ENCODE assay signal across 8 cellular contexts in the genomic region with DNA sequence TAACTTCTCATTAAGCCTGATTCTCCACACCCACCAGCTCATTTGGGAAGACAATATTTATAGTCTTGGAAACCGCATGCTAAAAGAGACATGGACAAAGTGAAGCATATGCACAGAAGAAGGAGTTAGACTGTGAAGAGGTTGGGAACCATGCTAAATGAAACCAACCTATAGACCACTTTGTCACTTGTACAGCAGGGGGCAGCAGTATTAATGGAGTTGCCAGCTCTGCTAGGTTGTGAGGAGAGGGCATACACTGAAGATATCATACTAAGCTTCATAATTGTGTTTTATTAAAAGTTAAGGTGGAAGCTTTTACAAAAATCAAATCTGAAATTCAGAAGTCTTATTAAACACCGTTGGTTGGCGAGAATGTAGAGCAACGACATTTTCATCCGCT. TPM values are rescaled to one million over a fixed set of nuclear protein-coding genes. Genes with fewer than 3 reads are reported as not detected.
DNase-seq lines count a peak whose midpoint lies in the region; ATAC-seq and TF ChIP-seq lines count a peak whose summit lies in the region.

No MANE protein-coding gene starts in this region.

- POLR2A ChIA-PET in PC-9 (lab: Charles Lee; ENCODE audit: unreplicated experiment): no interaction called here

- H3K36me3 ChIP-seq in right atrium auricular region (no peaks in the 10 kb centered on the region), PC-9 (ENCODE audit: low read depth) (no peaks in the 10 kb centered on the region)

- no peaks in the 10 kb centered on the region for H4K20me1 ChIP-seq in PC-9 (ENCODE audit: insufficient read depth)

- H3K79me2 ChIP-seq in PC-9 (ENCODE audit: low read depth): no peaks in the 10 kb centered on the region

- peak; percentile 59 for ATAC-seq in Right ventricle myocardium superior (ENCODE audit: poor library complexity)
- ATAC-seq in HG03103 (IDR thresholded peaks at IDR 0.05; ENCODE audit: low read depth, unreplicated experiment): peak; percentile 77

- H2AFZ ChIP-seq in PC-9: no peak overlapping the region

- no TSS peak for BruUV-seq in PC-9 (replicated peaks; lab: Mats Ljungman, UMichigan)

- H3K9me3 ChIP-seq in right atrium auricular region (peaks cover 0 to 12% of the 10 kb centered on the region in 2 donors), PC-9 (ENCODE audit: insufficient read depth, low read depth) (no peaks in the 10 kb centered on the region)

- no peak overlapping the region for H3K4me2 ChIP-seq in PC-9

- intact Hi-C loops in Right ventricle myocardium superior (cut with DNase I): no loop called here
- intact Hi-C loops in PC-9 (cut with micrococcal nuclease; ENCODE audit: unreplicated experiment): loop anchor here (1.0 to 2.0 kb wide), 2 partner anchors 266 to 269 kb away; no protein-coding TSS in a partner anchor

- H3F3A ChIP-seq in PC-9 (ENCODE audit: insufficient read depth, low read depth): no peaks in the 10 kb centered on the region

- no peaks in the 10 kb centered on the region for H3K4me1 ChIP-seq in right atrium auricular region
- no peaks in the 10 kb centered on the region for H3K4me1 ChIP-seq in PC-9 (replicated peaks; ENCODE audit: insufficient read depth)

- DNase-seq in Right ventricle myocardium superior (no peak), right atrium auricular region (ENCODE audit: low spot score) (no peak), PC-9 (peak in 1 of 2 experiments; percentile 16), fibroblast of villous mesenchyme (ENCODE audit: low read depth) (peak; percentile 51), GM19238 (ENCODE audit: insufficient read length, low spot score) (no peak), T-helper 1 cell (no peak), occipital lobe (lab: John Stamatoyannopoulos, UW) (no peak)

- H3K27me3 ChIP-seq in right atrium auricular region (no peaks in the 10 kb centered on the region), PC-9 (ENCODE audit: insufficient read depth, low read depth) (no peaks in the 10 kb centered on the region)

- CTCF ChIA-PET in PC-9 (lab: Charles Lee): no interaction called here

- peak in 1 of 2 donors; percentile 45 for TF ChIP-seq CTCF in right atrium auricular region (IDR thresholded peaks at IDR 0.05)
- peak; percentile 64 for TF ChIP-seq CTCF in PC-9 (conservative IDR thresholded peaks at IDR 0.05)
- TF ChIP-seq CTCF in fibroblast of villous mesenchyme (IDR thresholded peaks at IDR 0.05; ENCODE audit: insufficient read depth, low read depth, low read length): peak; percentile 66

- H3K27ac ChIP-seq in right atrium auricular region: no peak overlapping the region
- H3K27ac ChIP-seq in PC-9: no peak overlapping the region

- H3K4me3 ChIP-seq in right atrium auricular region: no peak overlapping the region
- no peak overlapping the region for H3K4me3 ChIP-seq in PC-9
- H3K4me3 ChIP-seq in fibroblast of villous mesenchyme (ENCODE audit: low read depth, low read length): no peak overlapping the region

- H3K9me2 ChIP-seq in PC-9 (ENCODE audit: insufficient read depth): no peaks in the 10 kb centered on the region; the same call in 1 of the 2 replicates

RNA-seq across cellular contexts. Expression of gene HMGCLL1, which starts 38.3 kb away (rescaled TPM):
- total RNA-seq in Right ventricle myocardium superior (2.0 TPM), right atrium auricular region (1 to 10 TPM in 1 of 2 donors, under 1 TPM in 1; 0.94 to 2.6 TPM), PC-9 (2021) (0.39 and 0.68 TPM in 2 replicates), fibroblast of villous mesenchyme (under 0.01 and 0.43 TPM in 2 replicates), occipital lobe (70.0 TPM)

Comparison
In these comparisons a context has a peak if more than half of its experiments do, and no peak if none do; other contexts are left out.
1. RNA of gene HMGCLL1, which starts 38.3 kb away (total RNA-seq): 70.0 TPM in occipital lobe (single experiment); 0.94 to 2.6 TPM in right atrium auricular region, 2.0 TPM in Right ventricle myocardium superior (single experiment), under 0.01 to 0.43 TPM in fibroblast of villous mesenchyme and 0.39 to 0.68 TPM in PC-9; every median in the first group is over 10 times any median in the second.